In the genomic region with DNA sequence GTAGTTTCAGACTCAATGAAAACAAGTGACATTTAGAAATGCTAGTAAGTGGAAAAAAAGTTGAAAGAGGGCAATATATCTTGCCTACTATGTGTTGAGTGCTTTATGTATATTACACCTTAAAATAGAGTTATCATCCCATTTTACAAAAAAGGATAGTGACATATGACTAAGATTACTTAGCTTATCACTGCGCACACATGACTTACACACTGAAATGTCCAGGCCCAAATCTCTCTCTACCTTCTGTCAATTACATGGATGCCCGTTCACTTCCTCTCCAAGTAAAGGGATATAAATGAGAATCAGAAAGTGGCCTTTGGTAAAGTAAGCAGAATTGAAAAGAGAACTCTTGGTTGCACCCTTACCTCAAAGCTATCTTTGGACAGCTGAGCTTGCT, we compare ENCODE assay signal across 8 cellular contexts.
"Had no signal": no experiment of that assay in that cellular context is flagged by ENCODE, and none has a peak within 500 bp of the region (broad histone marks: within the 10 kb centered on the region; RNA-seq: fewer than 3 reads in every experiment).

No MANE protein-coding gene starts in this region.

- H3K27ac ChIP-seq: HL-60, KMS-11 had no signal

- ATAC-seq: HepG2 had no signal

- H3K36me3 Mint-ChIP-seq: IgD-negative memory B cell had no signal

- H3K4me2 ChIP-seq: KMS-11 had no signal

- DNase-seq: Karpas-422, KBM-7, KG1 had no signal

- H3K27ac Mint-ChIP-seq: IgD-negative memory B cell had no signal

- H3K4me3 Mint-ChIP-seq: IgD-negative memory B cell had no signal

- H3K9me3 Mint-ChIP-seq: IgD-negative memory B cell had no signal

- FAIRE-seq: HepG2, HTR-8/SVneo had no signal

- H3K9ac ChIP-seq: KMS-11 had no signal
